1 cellular context compared by ENCODE assay signal in genomic region chr21:46459356-46460112, GRCh38.
TF ChIP-seq lines count a peak whose summit lies in the region.

No MANE protein-coding gene starts in this region.

TF ChIP-seq in HepG2, 621 proteins besides CTCF, POLR2A, EP300 and RAD21 (continued from another document):
- no peak for TF ChIP-seq ZBTB40 (IDR thresholded peaks at IDR 0.05)
- no peak for TF ChIP-seq ZBTB40 (CRISPR knock-in tag; IDR thresholded peaks at IDR 0.05)
- no peak for TF ChIP-seq RBFOX2 (IDR thresholded peaks at IDR 0.05; ENCODE audit: low read depth, low read length)
- TF ChIP-seq MTA1 (CRISPR knock-in tag; IDR thresholded peaks at IDR 0.05; ENCODE audit: borderline replicate concordance): no peak
- no peak for TF ChIP-seq NCOA5 (CRISPR knock-in tag; IDR thresholded peaks at IDR 0.05)
- TF ChIP-seq ZNF136 (CRISPR knock-in tag; IDR thresholded peaks at IDR 0.05; ENCODE audit: low read depth): no peak
- no peak for TF ChIP-seq ZBTB38 (CRISPR knock-in tag; IDR thresholded peaks at IDR 0.05)
- no peak for TF ChIP-seq ZNF431 (CRISPR knock-in tag; IDR thresholded peaks at IDR 0.05; ENCODE audit: borderline replicate concordance, low read depth)
- TF ChIP-seq SCMH1 (CRISPR knock-in tag; IDR thresholded peaks at IDR 0.05; ENCODE audit: borderline replicate concordance): no peak
- TF ChIP-seq PCBP1 (IDR thresholded peaks at IDR 0.05; ENCODE audit: borderline replicate concordance, low read depth, low read length): no peak
- no peak for TF ChIP-seq PATZ1 (CRISPR knock-in tag; IDR thresholded peaks at IDR 0.05)
- TF ChIP-seq ZNF552 (CRISPR knock-in tag; IDR thresholded peaks at IDR 0.05; ENCODE audit: borderline replicate concordance): no peak
- no peak for TF ChIP-seq ZNF24 (IDR thresholded peaks at IDR 0.05)
- TF ChIP-seq ZNF891 (CRISPR knock-in tag; IDR thresholded peaks at IDR 0.05): 0 out of 2 replicates have a peak, but pooled peaks have one; percentile 21
- no peak for TF ChIP-seq CERS6 (CRISPR knock-in tag; IDR thresholded peaks at IDR 0.05)
- no peak for TF ChIP-seq THAP9 (CRISPR knock-in tag; IDR thresholded peaks at IDR 0.05; ENCODE audit: borderline replicate concordance)
- TF ChIP-seq TIGD3 (CRISPR knock-in tag; IDR thresholded peaks at IDR 0.05; ENCODE audit: borderline replicate concordance): no peak
TF ChIP-seq in HepG2: peak in this region for 6.
